ENCODE assay signal across 1 cellular context in the genomic region with DNA sequence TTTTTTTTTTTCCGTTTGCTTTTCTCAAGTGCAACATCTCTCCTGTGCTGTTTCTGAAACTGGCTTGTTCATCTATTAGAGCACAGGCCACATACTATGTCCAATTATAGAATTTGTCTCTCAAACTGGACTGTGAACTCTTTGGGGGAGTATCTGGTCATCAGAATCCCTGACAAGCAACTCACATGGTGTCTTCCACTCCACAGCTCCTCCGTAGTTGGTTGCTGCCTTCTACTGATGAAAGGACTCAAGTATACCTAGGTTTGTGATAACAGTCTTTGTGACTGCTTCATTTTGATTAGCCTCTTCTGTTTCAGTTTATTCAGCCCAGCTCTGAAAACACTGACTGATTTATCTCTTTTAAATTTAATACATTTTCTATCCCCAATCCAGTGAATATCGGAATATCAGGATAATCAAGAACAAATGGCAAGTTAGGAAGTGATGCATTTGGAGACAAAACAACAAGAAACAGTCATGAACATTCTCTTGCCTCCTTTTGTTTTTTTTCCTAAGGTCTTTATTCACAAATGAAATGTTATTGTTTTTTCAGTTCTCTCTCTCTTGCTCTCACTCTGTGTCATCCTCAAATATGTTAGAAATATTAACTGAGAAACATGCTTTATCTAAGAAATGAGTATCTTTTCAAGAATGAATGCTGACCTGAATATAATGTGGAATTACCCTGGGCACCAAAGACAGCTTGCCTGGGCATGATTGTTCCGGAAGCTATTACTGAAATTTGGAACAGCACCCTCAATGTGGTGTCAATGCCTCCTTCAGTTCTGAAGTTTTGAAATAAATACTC.
TF ChIP-seq lines count a peak whose summit lies in the region.

No MANE protein-coding gene starts in this region.

TF ChIP-seq in GM12878, 131 proteins besides CTCF, POLR2A, EP300 and RAD21 (continues in another document):
- no peak for TF ChIP-seq SIN3A (IDR thresholded peaks at IDR 0.05; ENCODE audit: low read depth, low read length)
- TF ChIP-seq, protein P1, sequence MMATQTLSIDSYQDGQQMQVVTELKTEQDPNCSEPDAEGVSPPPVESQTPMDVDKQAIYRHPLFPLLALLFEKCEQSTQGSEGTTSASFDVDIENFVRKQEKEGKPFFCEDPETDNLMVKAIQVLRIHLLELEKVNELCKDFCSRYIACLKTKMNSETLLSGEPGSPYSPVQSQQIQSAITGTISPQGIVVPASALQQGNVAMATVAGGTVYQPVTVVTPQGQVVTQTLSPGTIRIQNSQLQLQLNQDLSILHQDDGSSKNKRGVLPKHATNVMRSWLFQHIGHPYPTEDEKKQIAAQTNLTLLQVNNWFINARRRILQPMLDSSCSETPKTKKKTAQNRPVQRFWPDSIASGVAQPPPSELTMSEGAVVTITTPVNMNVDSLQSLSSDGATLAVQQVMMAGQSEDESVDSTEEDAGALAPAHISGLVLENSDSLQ (IDR thresholded peaks at IDR 0.05), result no peak
- peak; percentile 65 for TF ChIP-seq JUNB (IDR thresholded peaks at IDR 0.05)
- TF ChIP-seq SUPT20H (IDR thresholded peaks at IDR 0.05; ENCODE audit: borderline replicate concordance, control insufficient read depth, low read depth, low read length), result no peak
- TF ChIP-seq CEBPB (IDR thresholded peaks at IDR 0.05; ENCODE audit: borderline replicate concordance in 1 of 2, low read depth in 2 of 2, low read length in 2 of 2), result no peak
- no peak for TF ChIP-seq KLF5 (IDR thresholded peaks at IDR 0.05; ENCODE audit: partially characterized antibody)
- no peak for TF ChIP-seq SIX5 (IDR thresholded peaks at IDR 0.05; ENCODE audit: low read depth, low read length, severe bottlenecking)
- TF ChIP-seq CHD4 (IDR thresholded peaks at IDR 0.05), result no peak
- no peak for TF ChIP-seq CREM (IDR thresholded peaks at IDR 0.05; ENCODE audit: low read depth)
- no peak for TF ChIP-seq SPI1 (IDR thresholded peaks at IDR 0.05; ENCODE audit: borderline replicate concordance, insufficient read depth, low read depth, low read length)
- no peak for TF ChIP-seq EZH2 (IDR thresholded peaks at IDR 0.05; ENCODE audit: borderline replicate concordance, control insufficient read depth, low read depth, low read length)
- no peak for TF ChIP-seq BHLHE40 (IDR thresholded peaks at IDR 0.05; ENCODE audit: borderline replicate concordance in 1 of 2, low read depth in 2 of 2, low read length in 1 of 2)
- no peak for TF ChIP-seq MEF2A (IDR thresholded peaks at IDR 0.05; ENCODE audit: insufficient read depth, low read depth, low read length)
- TF ChIP-seq TAF1 (IDR thresholded peaks at IDR 0.05; ENCODE audit: borderline replicate concordance, low read depth, low read length), result no peak
- TF ChIP-seq BCL11A (IDR thresholded peaks at IDR 0.05; ENCODE audit: low read depth, low read length), result no peak
- TF ChIP-seq, protein P2, sequence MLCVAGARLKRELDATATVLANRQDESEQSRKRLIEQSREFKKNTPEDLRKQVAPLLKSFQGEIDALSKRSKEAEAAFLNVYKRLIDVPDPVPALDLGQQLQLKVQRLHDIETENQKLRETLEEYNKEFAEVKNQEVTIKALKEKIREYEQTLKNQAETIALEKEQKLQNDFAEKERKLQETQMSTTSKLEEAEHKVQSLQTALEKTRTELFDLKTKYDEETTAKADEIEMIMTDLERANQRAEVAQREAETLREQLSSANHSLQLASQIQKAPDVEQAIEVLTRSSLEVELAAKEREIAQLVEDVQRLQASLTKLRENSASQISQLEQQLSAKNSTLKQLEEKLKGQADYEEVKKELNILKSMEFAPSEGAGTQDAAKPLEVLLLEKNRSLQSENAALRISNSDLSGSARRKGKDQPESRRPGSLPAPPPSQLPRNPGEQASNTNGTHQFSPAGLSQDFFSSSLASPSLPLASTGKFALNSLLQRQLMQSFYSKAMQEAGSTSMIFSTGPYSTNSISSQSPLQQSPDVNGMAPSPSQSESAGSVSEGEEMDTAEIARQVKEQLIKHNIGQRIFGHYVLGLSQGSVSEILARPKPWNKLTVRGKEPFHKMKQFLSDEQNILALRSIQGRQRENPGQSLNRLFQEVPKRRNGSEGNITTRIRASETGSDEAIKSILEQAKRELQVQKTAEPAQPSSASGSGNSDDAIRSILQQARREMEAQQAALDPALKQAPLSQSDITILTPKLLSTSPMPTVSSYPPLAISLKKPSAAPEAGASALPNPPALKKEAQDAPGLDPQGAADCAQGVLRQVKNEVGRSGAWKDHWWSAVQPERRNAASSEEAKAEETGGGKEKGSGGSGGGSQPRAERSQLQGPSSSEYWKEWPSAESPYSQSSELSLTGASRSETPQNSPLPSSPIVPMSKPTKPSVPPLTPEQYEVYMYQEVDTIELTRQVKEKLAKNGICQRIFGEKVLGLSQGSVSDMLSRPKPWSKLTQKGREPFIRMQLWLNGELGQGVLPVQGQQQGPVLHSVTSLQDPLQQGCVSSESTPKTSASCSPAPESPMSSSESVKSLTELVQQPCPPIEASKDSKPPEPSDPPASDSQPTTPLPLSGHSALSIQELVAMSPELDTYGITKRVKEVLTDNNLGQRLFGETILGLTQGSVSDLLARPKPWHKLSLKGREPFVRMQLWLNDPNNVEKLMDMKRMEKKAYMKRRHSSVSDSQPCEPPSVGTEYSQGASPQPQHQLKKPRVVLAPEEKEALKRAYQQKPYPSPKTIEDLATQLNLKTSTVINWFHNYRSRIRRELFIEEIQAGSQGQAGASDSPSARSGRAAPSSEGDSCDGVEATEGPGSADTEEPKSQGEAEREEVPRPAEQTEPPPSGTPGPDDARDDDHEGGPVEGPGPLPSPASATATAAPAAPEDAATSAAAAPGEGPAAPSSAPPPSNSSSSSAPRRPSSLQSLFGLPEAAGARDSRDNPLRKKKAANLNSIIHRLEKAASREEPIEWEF (IDR thresholded peaks at IDR 0.05; ENCODE audit: insufficient replicate concordance, low read depth, low read length), result no peak
- no peak for TF ChIP-seq NRF1 (conservative IDR thresholded peaks at IDR 0.05; ENCODE audit: low read depth, low read length)
- TF ChIP-seq, protein P3, sequence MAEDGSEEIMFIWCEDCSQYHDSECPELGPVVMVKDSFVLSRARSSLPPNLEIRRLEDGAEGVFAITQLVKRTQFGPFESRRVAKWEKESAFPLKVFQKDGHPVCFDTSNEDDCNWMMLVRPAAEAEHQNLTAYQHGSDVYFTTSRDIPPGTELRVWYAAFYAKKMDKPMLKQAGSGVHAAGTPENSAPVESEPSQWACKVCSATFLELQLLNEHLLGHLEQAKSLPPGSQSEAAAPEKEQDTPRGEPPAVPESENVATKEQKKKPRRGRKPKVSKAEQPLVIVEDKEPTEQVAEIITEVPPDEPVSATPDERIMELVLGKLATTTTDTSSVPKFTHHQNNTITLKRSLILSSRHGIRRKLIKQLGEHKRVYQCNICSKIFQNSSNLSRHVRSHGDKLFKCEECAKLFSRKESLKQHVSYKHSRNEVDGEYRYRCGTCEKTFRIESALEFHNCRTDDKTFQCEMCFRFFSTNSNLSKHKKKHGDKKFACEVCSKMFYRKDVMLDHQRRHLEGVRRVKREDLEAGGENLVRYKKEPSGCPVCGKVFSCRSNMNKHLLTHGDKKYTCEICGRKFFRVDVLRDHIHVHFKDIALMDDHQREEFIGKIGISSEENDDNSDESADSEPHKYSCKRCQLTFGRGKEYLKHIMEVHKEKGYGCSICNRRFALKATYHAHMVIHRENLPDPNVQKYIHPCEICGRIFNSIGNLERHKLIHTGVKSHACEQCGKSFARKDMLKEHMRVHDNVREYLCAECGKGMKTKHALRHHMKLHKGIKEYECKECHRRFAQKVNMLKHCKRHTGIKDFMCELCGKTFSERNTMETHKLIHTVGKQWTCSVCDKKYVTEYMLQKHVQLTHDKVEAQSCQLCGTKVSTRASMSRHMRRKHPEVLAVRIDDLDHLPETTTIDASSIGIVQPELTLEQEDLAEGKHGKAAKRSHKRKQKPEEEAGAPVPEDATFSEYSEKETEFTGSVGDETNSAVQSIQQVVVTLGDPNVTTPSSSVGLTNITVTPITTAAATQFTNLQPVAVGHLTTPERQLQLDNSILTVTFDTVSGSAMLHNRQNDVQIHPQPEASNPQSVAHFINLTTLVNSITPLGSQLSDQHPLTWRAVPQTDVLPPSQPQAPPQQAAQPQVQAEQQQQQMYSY (CRISPR knock-in tag; IDR thresholded peaks at IDR 0.05), result no peak
- TF ChIP-seq CREB1 (IDR thresholded peaks at IDR 0.05; ENCODE audit: low read depth), result no peak
- TF ChIP-seq PML (IDR thresholded peaks at IDR 0.05; ENCODE audit: low read length), result no peak
- TF ChIP-seq, protein P4, sequence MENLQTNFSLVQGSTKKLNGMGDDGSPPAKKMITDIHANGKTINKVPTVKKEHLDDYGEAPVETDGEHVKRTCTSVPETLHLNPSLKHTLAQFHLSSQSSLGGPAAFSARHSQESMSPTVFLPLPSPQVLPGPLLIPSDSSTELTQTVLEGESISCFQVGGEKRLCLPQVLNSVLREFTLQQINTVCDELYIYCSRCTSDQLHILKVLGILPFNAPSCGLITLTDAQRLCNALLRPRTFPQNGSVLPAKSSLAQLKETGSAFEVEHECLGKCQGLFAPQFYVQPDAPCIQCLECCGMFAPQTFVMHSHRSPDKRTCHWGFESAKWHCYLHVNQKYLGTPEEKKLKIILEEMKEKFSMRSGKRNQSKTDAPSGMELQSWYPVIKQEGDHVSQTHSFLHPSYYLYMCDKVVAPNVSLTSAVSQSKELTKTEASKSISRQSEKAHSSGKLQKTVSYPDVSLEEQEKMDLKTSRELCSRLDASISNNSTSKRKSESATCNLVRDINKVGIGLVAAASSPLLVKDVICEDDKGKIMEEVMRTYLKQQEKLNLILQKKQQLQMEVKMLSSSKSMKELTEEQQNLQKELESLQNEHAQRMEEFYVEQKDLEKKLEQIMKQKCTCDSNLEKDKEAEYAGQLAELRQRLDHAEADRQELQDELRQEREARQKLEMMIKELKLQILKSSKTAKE (IDR thresholded peaks at IDR 0.05; ENCODE audit: low read depth, poor library complexity, severe bottlenecking), result peak; percentile 33
- TF ChIP-seq MTA2 (IDR thresholded peaks at IDR 0.05; ENCODE audit: low read depth), result 0 out of 2 replicates have a peak, but pooled peaks have one; percentile 21
- no peak for TF ChIP-seq NFXL1 (IDR thresholded peaks at IDR 0.05; ENCODE audit: borderline replicate concordance)
- no peak for TF ChIP-seq MYC (IDR thresholded peaks at IDR 0.05; ENCODE audit: insufficient read depth, insufficient read length, insufficient replicate concordance, low read length, severe bottlenecking)
- TF ChIP-seq ZNF384 (IDR thresholded peaks at IDR 0.05; ENCODE audit: borderline replicate concordance, low read depth, low read length), result no peak
- no peak for TF ChIP-seq BMI1 (IDR thresholded peaks at IDR 0.05; ENCODE audit: borderline replicate concordance)
- no peak for TF ChIP-seq RFX5 (IDR thresholded peaks at IDR 0.05; ENCODE audit: low read depth, low read length)
- TF ChIP-seq ZNF24 (IDR thresholded peaks at IDR 0.05), result no peak
- TF ChIP-seq RBBP5 (conservative IDR thresholded peaks at IDR 0.05), result no peak
- no peak for TF ChIP-seq SMC3 (IDR thresholded peaks at IDR 0.05; ENCODE audit: borderline replicate concordance, low read length)
- no peak for TF ChIP-seq ZNF274 (IDR thresholded peaks at IDR 0.05; ENCODE audit: insufficient read depth, insufficient read length)
- TF ChIP-seq, protein P5, sequence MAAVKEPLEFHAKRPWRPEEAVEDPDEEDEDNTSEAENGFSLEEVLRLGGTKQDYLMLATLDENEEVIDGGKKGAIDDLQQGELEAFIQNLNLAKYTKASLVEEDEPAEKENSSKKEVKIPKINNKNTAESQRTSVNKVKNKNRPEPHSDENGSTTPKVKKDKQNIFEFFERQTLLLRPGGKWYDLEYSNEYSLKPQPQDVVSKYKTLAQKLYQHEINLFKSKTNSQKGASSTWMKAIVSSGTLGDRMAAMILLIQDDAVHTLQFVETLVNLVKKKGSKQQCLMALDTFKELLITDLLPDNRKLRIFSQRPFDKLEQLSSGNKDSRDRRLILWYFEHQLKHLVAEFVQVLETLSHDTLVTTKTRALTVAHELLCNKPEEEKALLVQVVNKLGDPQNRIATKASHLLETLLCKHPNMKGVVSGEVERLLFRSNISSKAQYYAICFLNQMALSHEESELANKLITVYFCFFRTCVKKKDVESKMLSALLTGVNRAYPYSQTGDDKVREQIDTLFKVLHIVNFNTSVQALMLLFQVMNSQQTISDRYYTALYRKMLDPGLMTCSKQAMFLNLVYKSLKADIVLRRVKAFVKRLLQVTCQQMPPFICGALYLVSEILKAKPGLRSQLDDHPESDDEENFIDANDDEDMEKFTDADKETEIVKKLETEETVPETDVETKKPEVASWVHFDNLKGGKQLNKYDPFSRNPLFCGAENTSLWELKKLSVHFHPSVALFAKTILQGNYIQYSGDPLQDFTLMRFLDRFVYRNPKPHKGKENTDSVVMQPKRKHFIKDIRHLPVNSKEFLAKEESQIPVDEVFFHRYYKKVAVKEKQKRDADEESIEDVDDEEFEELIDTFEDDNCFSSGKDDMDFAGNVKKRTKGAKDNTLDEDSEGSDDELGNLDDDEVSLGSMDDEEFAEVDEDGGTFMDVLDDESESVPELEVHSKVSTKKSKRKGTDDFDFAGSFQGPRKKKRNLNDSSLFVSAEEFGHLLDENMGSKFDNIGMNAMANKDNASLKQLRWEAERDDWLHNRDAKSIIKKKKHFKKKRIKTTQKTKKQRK (IDR thresholded peaks at IDR 0.05; ENCODE audit: low read depth, low read length), result no peak
- TF ChIP-seq PAX8 (IDR thresholded peaks at IDR 0.05), result no peak
- no peak for TF ChIP-seq CBX5 (IDR thresholded peaks at IDR 0.05; ENCODE audit: low read depth)
- TF ChIP-seq EED (IDR thresholded peaks at IDR 0.05; ENCODE audit: low read depth), result 0 out of 2 replicates have a peak, but pooled peaks have one; percentile 15
- TF ChIP-seq SMAD1 (IDR thresholded peaks at IDR 0.05; ENCODE audit: low read depth, partially characterized antibody), result no peak
- TF ChIP-seq NR2C1 (IDR thresholded peaks at IDR 0.05), result no peak
- no peak for TF ChIP-seq MTA3 (IDR thresholded peaks at IDR 0.05; ENCODE audit: borderline replicate concordance, low read length)
- TF ChIP-seq NFIC (IDR thresholded peaks at IDR 0.05; ENCODE audit: low read depth, low read length), result peak; percentile 46; the same call in 1 of the 2 replicates
- TF ChIP-seq ASH2L (IDR thresholded peaks at IDR 0.05; ENCODE audit: borderline replicate concordance, low read depth), result no peak
- TF ChIP-seq, protein P6, sequence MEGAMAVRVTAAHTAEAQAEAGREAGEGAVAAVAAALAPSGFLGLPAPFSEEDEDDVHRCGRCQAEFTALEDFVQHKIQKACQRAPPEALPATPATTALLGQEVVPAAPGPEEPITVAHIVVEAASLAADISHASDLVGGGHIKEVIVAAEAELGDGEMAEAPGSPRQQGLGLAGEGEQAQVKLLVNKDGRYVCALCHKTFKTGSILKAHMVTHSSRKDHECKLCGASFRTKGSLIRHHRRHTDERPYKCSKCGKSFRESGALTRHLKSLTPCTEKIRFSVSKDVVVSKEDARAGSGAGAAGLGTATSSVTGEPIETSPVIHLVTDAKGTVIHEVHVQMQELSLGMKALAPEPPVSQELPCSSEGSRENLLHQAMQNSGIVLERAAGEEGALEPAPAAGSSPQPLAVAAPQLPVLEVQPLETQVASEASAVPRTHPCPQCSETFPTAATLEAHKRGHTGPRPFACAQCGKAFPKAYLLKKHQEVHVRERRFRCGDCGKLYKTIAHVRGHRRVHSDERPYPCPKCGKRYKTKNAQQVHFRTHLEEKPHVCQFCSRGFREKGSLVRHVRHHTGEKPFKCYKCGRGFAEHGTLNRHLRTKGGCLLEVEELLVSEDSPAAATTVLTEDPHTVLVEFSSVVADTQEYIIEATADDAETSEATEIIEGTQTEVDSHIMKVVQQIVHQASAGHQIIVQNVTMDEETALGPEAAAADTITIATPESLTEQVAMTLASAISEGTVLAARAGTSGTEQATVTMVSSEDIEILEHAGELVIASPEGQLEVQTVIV (IDR thresholded peaks at IDR 0.05; ENCODE audit: borderline replicate concordance, partially characterized antibody), result no peak
